Comparison of ENCODE assay signal across 1 cellular context in genomic region chr13:113393572-113394503, GRCh38.
TF ChIP-seq lines count a peak whose summit lies in the region.

No MANE protein-coding gene starts in this region.

TF ChIP-seq in HepG2, 621 proteins besides CTCF, POLR2A, EP300 and RAD21 (continued from another document and continues in another):
- TF ChIP-seq BCL3 (CRISPR knock-in tag; IDR thresholded peaks at IDR 0.05) (peak; percentile 39; the same call in 1 of the 2 replicates), SP140L (CRISPR knock-in tag; IDR thresholded peaks at IDR 0.05; ENCODE audit: borderline replicate concordance) (no peak), TBX3 (IDR thresholded peaks at IDR 0.05; ENCODE audit: borderline replicate concordance) (no peak), ZNF251 (CRISPR knock-in tag; IDR thresholded peaks at IDR 0.05) (no peak), SIN3A (IDR thresholded peaks at IDR 0.05; ENCODE audit: borderline replicate concordance, low read depth, low read length) (no peak), ZSCAN31 (CRISPR knock-in tag; IDR thresholded peaks at IDR 0.05; ENCODE audit: low read depth) (peak; percentile 78; the same call in 1 of the 2 replicates), ZC3H13 (CRISPR knock-in tag; IDR thresholded peaks at IDR 0.05) (peak; percentile 78), ESRRA (CRISPR knock-in tag; IDR thresholded peaks at IDR 0.05; ENCODE audit: low read depth) (no peak), RBAK (CRISPR knock-in tag; IDR thresholded peaks at IDR 0.05) (no peak), ZNF687 (CRISPR knock-in tag; IDR thresholded peaks at IDR 0.05) (peak; percentile 82), ZNF790 (CRISPR knock-in tag; IDR thresholded peaks at IDR 0.05; ENCODE audit: borderline replicate concordance) (no peak), ELF3 (CRISPR knock-in tag; IDR thresholded peaks at IDR 0.05) (peak; percentile 18; the same call in 1 of the 2 replicates), SMAD3 (CRISPR knock-in tag; IDR thresholded peaks at IDR 0.05) (no peak), SOX13 (IDR thresholded peaks at IDR 0.05) (no peak), SOX13 (CRISPR knock-in tag; conservative IDR thresholded peaks at IDR 0.05 in 1 of 2, IDR thresholded peaks at IDR 0.05 in 1 of 2) (no peak), PTBP1 (IDR thresholded peaks at IDR 0.05; ENCODE audit: low read depth, low read length, poor library complexity, severe bottlenecking) (no peak), ZNF274 (CRISPR knock-in tag; IDR thresholded peaks at IDR 0.05) (peak; percentile 37; the same call in 1 of the 2 replicates), TP53 (CRISPR knock-in tag; conservative IDR thresholded peaks at IDR 0.05) (no peak), ZNF644 (CRISPR knock-in tag; IDR thresholded peaks at IDR 0.05; ENCODE audit: low read depth) (no peak), CAMTA2 (CRISPR knock-in tag; IDR thresholded peaks at IDR 0.05; ENCODE audit: borderline replicate concordance) (no peak; the same call in 1 of the 2 replicates), AGO2 (optimal IDR thresholded peaks at IDR 0.05; ENCODE audit: low read depth, low read length) (no peak), RORA (CRISPR knock-in tag; IDR thresholded peaks at IDR 0.05) (no peak), KDM2A (CRISPR knock-in tag; IDR thresholded peaks at IDR 0.05; ENCODE audit: borderline replicate concordance, low read depth) (peak; percentile 50; the same call in 1 of the 2 replicates), REPIN1 (CRISPR knock-in tag; IDR thresholded peaks at IDR 0.05; ENCODE audit: borderline replicate concordance, low read depth) (no peak), ZNF570 (CRISPR knock-in tag; IDR thresholded peaks at IDR 0.05; ENCODE audit: borderline replicate concordance) (no peak), IRX3 (CRISPR knock-in tag; IDR thresholded peaks at IDR 0.05; ENCODE audit: borderline replicate concordance, low read depth) (no peak), ZKSCAN5 (CRISPR knock-in tag; IDR thresholded peaks at IDR 0.05) (no peak), ZNF768 (CRISPR knock-in tag; IDR thresholded peaks at IDR 0.05) (0 out of 2 replicates have a peak, but pooled peaks have one; percentile 34), ZNF574 (CRISPR knock-in tag; IDR thresholded peaks at IDR 0.05) (peak; percentile 63; the same call in 1 of the 2 replicates)
- TF ChIP-seq, protein P1, sequence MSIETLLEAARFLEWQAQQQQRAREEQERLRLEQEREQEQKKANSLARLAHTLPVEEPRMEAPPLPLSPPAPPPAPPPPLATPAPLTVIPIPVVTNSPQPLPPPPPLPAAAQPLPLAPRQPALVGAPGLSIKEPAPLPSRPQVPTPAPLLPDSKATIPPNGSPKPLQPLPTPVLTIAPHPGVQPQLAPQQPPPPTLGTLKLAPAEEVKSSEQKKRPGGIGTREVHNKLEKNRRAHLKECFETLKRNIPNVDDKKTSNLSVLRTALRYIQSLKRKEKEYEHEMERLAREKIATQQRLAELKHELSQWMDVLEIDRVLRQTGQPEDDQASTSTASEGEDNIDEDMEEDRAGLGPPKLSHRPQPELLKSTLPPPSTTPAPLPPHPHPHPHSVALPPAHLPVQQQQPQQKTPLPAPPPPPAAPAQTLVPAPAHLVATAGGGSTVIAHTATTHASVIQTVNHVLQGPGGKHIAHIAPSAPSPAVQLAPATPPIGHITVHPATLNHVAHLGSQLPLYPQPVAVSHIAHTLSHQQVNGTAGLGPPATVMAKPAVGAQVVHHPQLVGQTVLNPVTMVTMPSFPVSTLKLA (IDR thresholded peaks at IDR 0.05), result no peak
- TF ChIP-seq, protein P2, sequence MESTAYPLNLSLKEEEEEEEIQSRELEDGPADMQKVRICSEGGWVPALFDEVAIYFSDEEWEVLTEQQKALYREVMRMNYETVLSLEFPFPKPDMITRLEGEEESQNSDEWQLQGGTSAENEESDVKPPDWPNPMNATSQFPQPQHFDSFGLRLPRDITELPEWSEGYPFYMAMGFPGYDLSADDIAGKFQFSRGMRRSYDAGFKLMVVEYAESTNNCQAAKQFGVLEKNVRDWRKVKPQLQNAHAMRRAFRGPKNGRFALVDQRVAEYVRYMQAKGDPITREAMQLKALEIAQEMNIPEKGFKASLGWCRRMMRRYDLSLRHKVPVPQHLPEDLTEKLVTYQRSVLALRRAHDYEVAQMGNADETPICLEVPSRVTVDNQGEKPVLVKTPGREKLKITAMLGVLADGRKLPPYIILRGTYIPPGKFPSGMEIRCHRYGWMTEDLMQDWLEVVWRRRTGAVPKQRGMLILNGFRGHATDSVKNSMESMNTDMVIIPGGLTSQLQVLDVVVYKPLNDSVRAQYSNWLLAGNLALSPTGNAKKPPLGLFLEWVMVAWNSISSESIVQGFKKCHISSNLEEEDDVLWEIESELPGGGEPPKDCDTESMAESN (CRISPR knock-in tag; conservative IDR thresholded peaks at IDR 0.05), result peak; percentile 58; the same call in 1 of the 2 replicates
- TF ChIP-seq, protein P3, sequence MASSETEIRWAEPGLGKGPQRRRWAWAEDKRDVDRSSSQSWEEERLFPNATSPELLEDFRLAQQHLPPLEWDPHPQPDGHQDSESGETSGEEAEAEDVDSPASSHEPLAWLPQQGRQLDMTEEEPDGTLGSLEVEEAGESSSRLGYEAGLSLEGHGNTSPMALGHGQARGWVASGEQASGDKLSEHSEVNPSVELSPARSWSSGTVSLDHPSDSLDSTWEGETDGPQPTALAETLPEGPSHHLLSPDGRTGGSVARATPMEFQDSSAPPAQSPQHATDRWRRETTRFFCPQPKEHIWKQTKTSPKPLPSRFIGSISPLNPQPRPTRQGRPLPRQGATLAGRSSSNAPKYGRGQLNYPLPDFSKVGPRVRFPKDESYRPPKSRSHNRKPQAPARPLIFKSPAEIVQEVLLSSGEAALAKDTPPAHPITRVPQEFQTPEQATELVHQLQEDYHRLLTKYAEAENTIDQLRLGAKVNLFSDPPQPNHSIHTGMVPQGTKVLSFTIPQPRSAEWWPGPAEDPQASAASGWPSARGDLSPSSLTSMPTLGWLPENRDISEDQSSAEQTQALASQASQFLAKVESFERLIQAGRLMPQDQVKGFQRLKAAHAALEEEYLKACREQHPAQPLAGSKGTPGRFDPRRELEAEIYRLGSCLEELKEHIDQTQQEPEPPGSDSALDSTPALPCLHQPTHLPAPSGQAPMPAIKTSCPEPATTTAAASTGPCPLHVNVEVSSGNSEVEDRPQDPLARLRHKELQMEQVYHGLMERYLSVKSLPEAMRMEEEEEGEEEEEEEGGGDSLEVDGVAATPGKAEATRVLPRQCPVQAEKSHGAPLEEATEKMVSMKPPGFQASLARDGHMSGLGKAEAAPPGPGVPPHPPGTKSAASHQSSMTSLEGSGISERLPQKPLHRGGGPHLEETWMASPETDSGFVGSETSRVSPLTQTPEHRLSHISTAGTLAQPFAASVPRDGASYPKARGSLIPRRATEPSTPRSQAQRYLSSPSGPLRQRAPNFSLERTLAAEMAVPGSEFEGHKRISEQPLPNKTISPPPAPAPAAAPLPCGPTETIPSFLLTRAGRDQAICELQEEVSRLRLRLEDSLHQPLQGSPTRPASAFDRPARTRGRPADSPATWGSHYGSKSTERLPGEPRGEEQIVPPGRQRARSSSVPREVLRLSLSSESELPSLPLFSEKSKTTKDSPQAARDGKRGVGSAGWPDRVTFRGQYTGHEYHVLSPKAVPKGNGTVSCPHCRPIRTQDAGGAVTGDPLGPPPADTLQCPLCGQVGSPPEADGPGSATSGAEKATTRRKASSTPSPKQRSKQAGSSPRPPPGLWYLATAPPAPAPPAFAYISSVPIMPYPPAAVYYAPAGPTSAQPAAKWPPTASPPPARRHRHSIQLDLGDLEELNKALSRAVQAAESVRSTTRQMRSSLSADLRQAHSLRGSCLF (CRISPR knock-in tag; IDR thresholded peaks at IDR 0.05; ENCODE audit: borderline replicate concordance), result no peak
- TF ChIP-seq, protein P4, sequence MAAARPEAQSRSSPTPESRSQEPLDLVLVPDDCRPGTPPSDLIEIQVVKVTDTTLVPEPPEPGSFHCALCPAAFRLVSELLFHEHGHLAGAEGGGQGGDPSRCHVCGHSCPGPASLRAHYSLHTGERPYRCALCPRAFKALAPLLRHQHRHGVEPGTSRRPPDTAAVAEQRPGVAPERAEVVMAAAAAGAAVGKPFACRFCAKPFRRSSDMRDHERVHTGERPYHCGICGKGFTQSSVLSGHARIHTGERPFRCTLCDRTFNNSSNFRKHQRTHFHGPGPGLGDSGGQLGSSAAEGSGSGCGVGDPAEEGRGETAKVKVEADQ (CRISPR knock-in tag; IDR thresholded peaks at IDR 0.05; ENCODE audit: borderline replicate concordance), result peak; percentile 51; the same call in 1 of the 2 replicates
- TF ChIP-seq, protein P5, sequence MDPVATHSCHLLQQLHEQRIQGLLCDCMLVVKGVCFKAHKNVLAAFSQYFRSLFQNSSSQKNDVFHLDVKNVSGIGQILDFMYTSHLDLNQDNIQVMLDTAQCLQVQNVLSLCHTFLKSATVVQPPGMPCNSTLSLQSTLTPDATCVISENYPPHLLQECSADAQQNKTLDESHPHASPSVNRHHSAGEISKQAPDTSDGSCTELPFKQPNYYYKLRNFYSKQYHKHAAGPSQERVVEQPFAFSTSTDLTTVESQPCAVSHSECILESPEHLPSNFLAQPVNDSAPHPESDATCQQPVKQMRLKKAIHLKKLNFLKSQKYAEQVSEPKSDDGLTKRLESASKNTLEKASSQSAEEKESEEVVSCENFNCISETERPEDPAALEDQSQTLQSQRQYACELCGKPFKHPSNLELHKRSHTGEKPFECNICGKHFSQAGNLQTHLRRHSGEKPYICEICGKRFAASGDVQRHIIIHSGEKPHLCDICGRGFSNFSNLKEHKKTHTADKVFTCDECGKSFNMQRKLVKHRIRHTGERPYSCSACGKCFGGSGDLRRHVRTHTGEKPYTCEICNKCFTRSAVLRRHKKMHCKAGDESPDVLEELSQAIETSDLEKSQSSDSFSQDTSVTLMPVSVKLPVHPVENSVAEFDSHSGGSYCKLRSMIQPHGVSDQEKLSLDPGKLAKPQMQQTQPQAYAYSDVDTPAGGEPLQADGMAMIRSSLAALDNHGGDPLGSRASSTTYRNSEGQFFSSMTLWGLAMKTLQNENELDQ (CRISPR knock-in tag; IDR thresholded peaks at IDR 0.05; ENCODE audit: borderline replicate concordance), result no peak
